ENCODE assay signal across 1 cellular context in the genomic region with DNA sequence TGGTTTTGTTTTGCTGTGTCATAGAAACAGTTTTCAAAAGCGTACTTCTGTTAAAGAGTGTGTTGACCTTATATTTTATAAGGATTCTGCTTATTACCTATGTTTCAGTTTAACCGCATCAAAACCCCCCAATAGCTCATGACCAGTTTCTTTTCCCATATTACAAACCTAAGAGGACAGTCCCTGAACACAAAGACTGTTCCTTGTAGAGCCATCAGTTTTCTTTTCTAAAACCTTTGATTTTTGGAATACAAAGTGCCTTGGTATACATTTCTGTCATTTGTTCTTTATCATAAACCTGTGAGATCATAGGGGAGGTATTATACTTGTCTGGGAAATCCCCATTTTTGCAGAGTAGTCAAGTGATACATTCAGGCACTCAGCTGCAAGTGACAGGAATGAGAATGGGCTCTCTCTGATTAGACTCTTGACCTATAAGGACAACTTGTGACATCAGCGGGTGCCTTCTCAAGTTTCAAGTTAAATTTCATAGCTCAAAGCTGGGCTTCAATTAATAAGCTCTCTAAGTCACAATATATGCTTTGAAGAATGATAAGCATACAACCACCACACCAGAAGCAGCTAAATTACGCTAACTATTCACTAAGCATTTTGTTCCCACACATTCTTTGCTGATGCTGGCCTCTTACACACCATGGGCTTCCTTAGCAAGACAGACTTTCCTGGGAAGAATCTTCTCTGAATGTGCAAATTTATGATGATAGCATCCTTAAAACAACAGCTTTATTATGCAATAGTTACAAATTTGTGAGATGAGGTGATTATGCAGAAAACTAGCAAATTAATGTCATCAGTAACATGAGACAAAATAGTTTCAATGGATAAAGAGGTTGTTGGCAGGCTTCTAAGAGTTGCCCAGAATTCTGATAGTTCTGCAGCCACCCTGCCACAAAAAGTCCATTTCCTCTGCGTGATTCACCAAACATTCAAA.
TF ChIP-seq lines count a peak whose summit lies in the region.

No MANE protein-coding gene starts in this region.

TF ChIP-seq in GM12878, 131 proteins besides CTCF, POLR2A, EP300 and RAD21 (continued from another document and continues in another):
- TF ChIP-seq CEBPZ (IDR thresholded peaks at IDR 0.05; ENCODE audit: low read depth, low read length) (no peak), NRF1 (conservative IDR thresholded peaks at IDR 0.05; ENCODE audit: low read depth, low read length) (no peak), STAT1 (conservative IDR thresholded peaks at IDR 0.05) (no peak), CBX3 (IDR thresholded peaks at IDR 0.05; ENCODE audit: borderline replicate concordance, low read depth) (no peak), FOS (IDR thresholded peaks at IDR 0.05; ENCODE audit: borderline replicate concordance, extremely low read depth, insufficient read length) (no peak), HCFC1 (IDR thresholded peaks at IDR 0.05; ENCODE audit: low read length) (no peak), ATF2 (IDR thresholded peaks at IDR 0.05; ENCODE audit: low read length) (peak; percentile 85), YBX1 (IDR thresholded peaks at IDR 0.05) (no peak), ESRRA (IDR thresholded peaks at IDR 0.05; ENCODE audit: low read length) (no peak), NR2F1 (conservative IDR thresholded peaks at IDR 0.05) (peak; percentile 84), TAF1 (IDR thresholded peaks at IDR 0.05; ENCODE audit: borderline replicate concordance, low read depth, low read length) (no peak), ZBTB11 (CRISPR knock-in tag; IDR thresholded peaks at IDR 0.05) (no peak), CREM (IDR thresholded peaks at IDR 0.05; ENCODE audit: low read depth) (peak; percentile 50; the same call in 1 of the 2 replicates), ZNF207 (IDR thresholded peaks at IDR 0.05; ENCODE audit: borderline replicate concordance) (no peak), MEF2B (IDR thresholded peaks at IDR 0.05; ENCODE audit: partially characterized antibody, poor library complexity, severe bottlenecking) (peak; percentile 51), LARP7 (IDR thresholded peaks at IDR 0.05) (no peak), BCLAF1 (IDR thresholded peaks at IDR 0.05) (no peak), RUNX3 (IDR thresholded peaks at IDR 0.05; ENCODE audit: low read length) (peak; percentile 96), TBL1XR1 (IDR thresholded peaks at IDR 0.05; ENCODE audit: low read depth, low read length) (peak; percentile 39; the same call in 1 of the 2 replicates), SIX5 (IDR thresholded peaks at IDR 0.05; ENCODE audit: low read depth, low read length, severe bottlenecking) (no peak), MTA3 (IDR thresholded peaks at IDR 0.05; ENCODE audit: borderline replicate concordance, low read length) (0 out of 2 replicates have a peak, but pooled peaks have one; percentile 59), SREBF1 (IDR thresholded peaks at IDR 0.05; ENCODE audit: low read length) (no peak), CHD2 (IDR thresholded peaks at IDR 0.05; ENCODE audit: borderline replicate concordance, low read depth, low read length) (peak; percentile 37; the same call in 1 of the 2 replicates), KLF5 (IDR thresholded peaks at IDR 0.05; ENCODE audit: partially characterized antibody) (no peak), BRCA1 (IDR thresholded peaks at IDR 0.05; ENCODE audit: low read depth, low read length) (no peak), RCOR1 (conservative IDR thresholded peaks at IDR 0.05; ENCODE audit: low read depth, low read length) (no peak), USF1 (IDR thresholded peaks at IDR 0.05; ENCODE audit: borderline replicate concordance, extremely low read length, insufficient read depth, low read depth, low read length) (no peak), PML (IDR thresholded peaks at IDR 0.05; ENCODE audit: low read length) (0 out of 2 replicates have a peak, but pooled peaks have one; percentile 18), FOXK2 (IDR thresholded peaks at IDR 0.05) (no peak), POU2F2 (IDR thresholded peaks at IDR 0.05; ENCODE audit: borderline replicate concordance, low read depth, low read length) (no peak; the same call in 2 of the 3 replicates), MAX (IDR thresholded peaks at IDR 0.05; ENCODE audit: low read depth, low read length) (no peak), HDAC6 (IDR thresholded peaks at IDR 0.05; ENCODE audit: unreplicated experiment) (no peak), EGR1 (IDR thresholded peaks at IDR 0.05; ENCODE audit: borderline replicate concordance in 1 of 2, low read depth in 2 of 2, low read length in 2 of 2) (no peak), CEBPB (IDR thresholded peaks at IDR 0.05; ENCODE audit: borderline replicate concordance in 1 of 2, low read depth in 2 of 2, low read length in 2 of 2) (peak in 1 of 2 experiments; percentile 81; a peak in 1 of 4 replicates), STAT3 (IDR thresholded peaks at IDR 0.05; ENCODE audit: low read depth, low read length) (no peak), NFYA (IDR thresholded peaks at IDR 0.05; ENCODE audit: borderline replicate concordance, low read depth, low read length) (no peak)
- TF ChIP-seq, protein P1, sequence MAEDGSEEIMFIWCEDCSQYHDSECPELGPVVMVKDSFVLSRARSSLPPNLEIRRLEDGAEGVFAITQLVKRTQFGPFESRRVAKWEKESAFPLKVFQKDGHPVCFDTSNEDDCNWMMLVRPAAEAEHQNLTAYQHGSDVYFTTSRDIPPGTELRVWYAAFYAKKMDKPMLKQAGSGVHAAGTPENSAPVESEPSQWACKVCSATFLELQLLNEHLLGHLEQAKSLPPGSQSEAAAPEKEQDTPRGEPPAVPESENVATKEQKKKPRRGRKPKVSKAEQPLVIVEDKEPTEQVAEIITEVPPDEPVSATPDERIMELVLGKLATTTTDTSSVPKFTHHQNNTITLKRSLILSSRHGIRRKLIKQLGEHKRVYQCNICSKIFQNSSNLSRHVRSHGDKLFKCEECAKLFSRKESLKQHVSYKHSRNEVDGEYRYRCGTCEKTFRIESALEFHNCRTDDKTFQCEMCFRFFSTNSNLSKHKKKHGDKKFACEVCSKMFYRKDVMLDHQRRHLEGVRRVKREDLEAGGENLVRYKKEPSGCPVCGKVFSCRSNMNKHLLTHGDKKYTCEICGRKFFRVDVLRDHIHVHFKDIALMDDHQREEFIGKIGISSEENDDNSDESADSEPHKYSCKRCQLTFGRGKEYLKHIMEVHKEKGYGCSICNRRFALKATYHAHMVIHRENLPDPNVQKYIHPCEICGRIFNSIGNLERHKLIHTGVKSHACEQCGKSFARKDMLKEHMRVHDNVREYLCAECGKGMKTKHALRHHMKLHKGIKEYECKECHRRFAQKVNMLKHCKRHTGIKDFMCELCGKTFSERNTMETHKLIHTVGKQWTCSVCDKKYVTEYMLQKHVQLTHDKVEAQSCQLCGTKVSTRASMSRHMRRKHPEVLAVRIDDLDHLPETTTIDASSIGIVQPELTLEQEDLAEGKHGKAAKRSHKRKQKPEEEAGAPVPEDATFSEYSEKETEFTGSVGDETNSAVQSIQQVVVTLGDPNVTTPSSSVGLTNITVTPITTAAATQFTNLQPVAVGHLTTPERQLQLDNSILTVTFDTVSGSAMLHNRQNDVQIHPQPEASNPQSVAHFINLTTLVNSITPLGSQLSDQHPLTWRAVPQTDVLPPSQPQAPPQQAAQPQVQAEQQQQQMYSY (CRISPR knock-in tag; IDR thresholded peaks at IDR 0.05) = no peak
- TF ChIP-seq, protein P2, sequence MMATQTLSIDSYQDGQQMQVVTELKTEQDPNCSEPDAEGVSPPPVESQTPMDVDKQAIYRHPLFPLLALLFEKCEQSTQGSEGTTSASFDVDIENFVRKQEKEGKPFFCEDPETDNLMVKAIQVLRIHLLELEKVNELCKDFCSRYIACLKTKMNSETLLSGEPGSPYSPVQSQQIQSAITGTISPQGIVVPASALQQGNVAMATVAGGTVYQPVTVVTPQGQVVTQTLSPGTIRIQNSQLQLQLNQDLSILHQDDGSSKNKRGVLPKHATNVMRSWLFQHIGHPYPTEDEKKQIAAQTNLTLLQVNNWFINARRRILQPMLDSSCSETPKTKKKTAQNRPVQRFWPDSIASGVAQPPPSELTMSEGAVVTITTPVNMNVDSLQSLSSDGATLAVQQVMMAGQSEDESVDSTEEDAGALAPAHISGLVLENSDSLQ (IDR thresholded peaks at IDR 0.05) = peak; percentile 63
